In the genomic region with DNA sequence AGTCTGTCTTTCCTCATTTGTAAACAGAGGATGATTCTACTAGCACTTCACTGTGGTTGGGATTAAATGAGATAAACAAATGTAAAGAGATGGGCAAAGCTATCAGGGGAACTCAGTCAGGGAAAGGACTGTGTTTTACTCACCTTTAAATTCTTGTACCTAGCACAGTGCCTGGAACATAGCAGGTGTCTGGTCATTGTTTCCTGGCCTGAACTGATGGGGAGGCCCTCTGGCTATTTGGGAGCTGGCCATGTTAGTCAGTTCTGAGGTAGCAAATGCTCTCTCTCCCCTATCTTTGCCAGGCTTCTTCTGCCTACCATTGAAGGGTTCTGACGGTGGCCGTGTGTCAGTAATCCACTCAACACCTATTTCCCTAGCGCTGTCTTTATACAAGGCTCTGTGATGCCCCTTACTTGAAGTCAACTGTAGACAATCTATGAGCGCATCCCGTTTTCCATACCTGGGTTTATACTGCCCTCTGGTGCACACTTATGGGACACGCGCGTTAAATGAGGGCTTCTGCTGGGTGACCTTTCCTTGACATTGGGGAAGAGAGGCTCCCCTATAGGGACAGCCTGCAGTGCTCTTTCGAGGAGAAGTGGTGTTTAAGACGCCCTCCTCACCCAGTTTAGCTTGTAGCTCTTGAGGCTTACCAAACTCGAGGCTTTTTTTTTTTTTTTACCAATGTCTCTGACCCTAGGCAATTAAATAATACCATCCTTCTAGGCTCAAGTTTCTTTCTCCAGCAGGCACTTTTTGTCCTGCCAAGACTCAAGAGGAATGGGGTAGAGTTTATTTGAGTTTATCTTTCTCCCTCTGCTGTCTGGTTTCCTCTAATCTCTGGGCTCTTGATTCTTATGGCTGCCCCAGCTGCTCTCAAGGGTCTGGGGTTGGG, we compare ENCODE assay signal across 8 cellular contexts. TPM values are rescaled to one million over a fixed set of nuclear protein-coding genes. Genes with fewer than 3 reads are reported as not detected.
DNase-seq lines count a peak whose midpoint lies in the region; ATAC-seq, FAIRE-seq and TF ChIP-seq lines count a peak whose summit lies in the region.

No MANE protein-coding gene starts in this region.

- no peak overlapping the region for H3K4me3 ChIP-seq in WERI-Rb-1 (ENCODE audit: low read depth, low read length)
- no peak overlapping the region for H3K4me3 ChIP-seq in keratinocyte (ENCODE audit: control insufficient read depth in 2 of 3, extremely low read depth in 1 of 3, insufficient read depth in 2 of 3, low read depth in 1 of 3, low read length in 3 of 3)

- DNase-seq in DMS79 (lab: John Stamatoyannopoulos, UW) (peak; percentile 18), NCI-H2196 treated with DMSO at 0.1 percent for 48 hours (lab: John Stamatoyannopoulos, UW; ENCODE audit: unreplicated experiment) (peak; percentile 24), WERI-Rb-1 (peak; percentile 87), T47D (ENCODE audit: low read depth in 1 of 2, low spot score in 1 of 2) (peak; percentile 41 to 80), keratinocyte (ENCODE audit: low read depth, low spot score) (peak; percentile 21)
- DNase-seq in stimulated activated CD4-positive, alpha-beta T cell treated with anti-CD3 and anti-CD28 coated beads, Interleukin-1b, Interleukin-23, amount 100 ng/mL, for 4 hours (ENCODE audit: low read depth in 2 of 2), result peak; percentile 47 to 57

- H3K9me3 ChIP-seq in WERI-Rb-1 (ENCODE audit: severe bottlenecking), result no peaks in the 10 kb centered on the region
- H3K9me3 ChIP-seq in keratinocyte (ENCODE audit: control insufficient read depth, low read depth, low read length), result no peaks in the 10 kb centered on the region

- H3K9me1 ChIP-seq in keratinocyte (ENCODE audit: control insufficient read depth, extremely low read depth, insufficient read depth, low read length), result no peaks in the 10 kb centered on the region

- H3K4me1 ChIP-seq in keratinocyte (ENCODE audit: control insufficient read depth, extremely low read depth, insufficient read depth, low read length), result no peaks in the 10 kb centered on the region

- in situ Hi-C loops in T47D (cut with HindIII; ENCODE audit: low pct_unique_long_range_greater_than_20kb, low sequenced_read_pairs), result no loop called here

- no peak overlapping the region for H3K9ac ChIP-seq in keratinocyte (ENCODE audit: control insufficient read depth, extremely low read depth, insufficient read depth, low read length)

- H3K27me3 ChIP-seq in WERI-Rb-1 (ENCODE audit: insufficient read depth, low read depth, severe bottlenecking) (no peaks in the 10 kb centered on the region), keratinocyte (ENCODE audit: control insufficient read depth, extremely low read depth, insufficient read depth, low read length) (peaks cover 27% of the 10 kb centered on the region)

- no peaks in the 10 kb centered on the region for H3K36me3 ChIP-seq in WERI-Rb-1
- no peaks in the 10 kb centered on the region for H3K36me3 ChIP-seq in keratinocyte (ENCODE audit: control insufficient read depth in 2 of 2, extremely low read depth in 1 of 2, insufficient read depth in 2 of 2, low read length in 2 of 2)

- H3K79me2 ChIP-seq in keratinocyte (ENCODE audit: control insufficient read depth, insufficient read depth, low read length), result no peaks in the 10 kb centered on the region

- H3K4me2 ChIP-seq in keratinocyte (ENCODE audit: control insufficient read depth, extremely low read depth, insufficient read depth, low read depth, low read length), result no peak overlapping the region

- peak; percentile 83 for TF ChIP-seq CTCF in WERI-Rb-1 (IDR thresholded peaks at IDR 0.05; ENCODE audit: low read depth, low read length)
- TF ChIP-seq CTCF in keratinocyte (optimal IDR thresholded peaks at IDR 0.05 in 1 of 3, IDR thresholded peaks at IDR 0.05 in 1 of 3, conservative IDR thresholded peaks at IDR 0.05 in 1 of 3; ENCODE audit: extremely low read depth in 1 of 3, insufficient read depth in 2 of 3, low read length in 3 of 3), result peak; percentile 70 to 88 (median 81)

- H4K20me1 ChIP-seq in keratinocyte (ENCODE audit: control insufficient read depth, extremely low read depth, insufficient read depth, low read length), result no peaks in the 10 kb centered on the region

- peak; percentile 78 for FAIRE-seq in keratinocyte (lab: Jason Lieb, UNC)

- H3K27ac ChIP-seq in WERI-Rb-1, result no peak overlapping the region
- no peak overlapping the region for H3K27ac ChIP-seq in keratinocyte (ENCODE audit: control insufficient read depth, insufficient read depth, low read length)

- dilution Hi-C loops in keratinocyte (cut with MboI; ENCODE audit: extremely low pct_ligation_motif_present, low sequenced_read_pairs), result no loop called here

- no peak overlapping the region for H2AFZ ChIP-seq in keratinocyte (ENCODE audit: control insufficient read depth, low read length)

- peak; percentile 71 for ATAC-seq in HG02763 (IDR thresholded peaks at IDR 0.05; ENCODE audit: unreplicated experiment)
- no peak for ATAC-seq in HG02870 (IDR thresholded peaks at IDR 0.05; ENCODE audit: unreplicated experiment)

RNA-seq across cellular contexts. Expression of a gene that starts 4.0 kb away (rescaled TPM):
- polyA plus RNA-seq in keratinocyte, result not detected in 3 replicates
- not detected for polyA plus RNA-seq in keratinocyte (2011; ENCODE audit: low read depth)
- polyA plus RNA-seq in keratinocyte (2011; cell fraction: cytosol; rRNA removed), result not detected in 2 replicates
- polyA plus RNA-seq in keratinocyte (2011; cell fraction: nucleus; rRNA removed), result not detected in 2 replicates
- not detected in 2 replicates for polyA plus RNA-seq in keratinocyte (2012; ENCODE audit: low replicate concordance)
- not detected in 3 replicates for polyA minus RNA-seq in keratinocyte
- not detected for polyA minus RNA-seq in keratinocyte (2011; cell fraction: cytosol; rRNA and poly(A)+ RNA removed)
- polyA minus RNA-seq in keratinocyte (2011; cell fraction: nucleus; rRNA and poly(A)+ RNA removed), result not detected in 2 replicates

RNA-seq across cellular contexts. Expression of a gene that starts 25.3 kb away (rescaled TPM):
- polyA plus RNA-seq in keratinocyte, result 5.8 to 8.5 TPM (median 5.9 TPM) in 3 replicates
- 3.9 TPM for polyA plus RNA-seq in keratinocyte (2011; ENCODE audit: low read depth)
- 2.1 and 3.8 TPM in 2 replicates for polyA plus RNA-seq in keratinocyte (2011; cell fraction: cytosol; rRNA removed)
- 15.4 and 15.9 TPM in 2 replicates for polyA plus RNA-seq in keratinocyte (2011; cell fraction: nucleus; rRNA removed)
- polyA plus RNA-seq in keratinocyte (2012; ENCODE audit: low replicate concordance), result 3.1 and 7.9 TPM in 2 replicates
- polyA minus RNA-seq in keratinocyte, result 10.7 to 12.9 TPM (median 12.1 TPM) in 3 replicates
- 7.9 TPM for polyA minus RNA-seq in keratinocyte (2011; cell fraction: cytosol; rRNA and poly(A)+ RNA removed)
- polyA minus RNA-seq in keratinocyte (2011; cell fraction: nucleus; rRNA and poly(A)+ RNA removed), result 19.5 and 19.6 TPM in 2 replicates

RNA-seq across cellular contexts. Expression of a gene that starts 49.0 kb away (rescaled TPM):
- 10.8 to 16.6 TPM (median 12.6 TPM) in 3 replicates for polyA plus RNA-seq in keratinocyte
- 18.8 TPM for polyA plus RNA-seq in keratinocyte (2011; ENCODE audit: low read depth)
- polyA plus RNA-seq in keratinocyte (2011; cell fraction: cytosol; rRNA removed), result 7.4 and 12.9 TPM in 2 replicates
- 10.4 and 15.2 TPM in 2 replicates for polyA plus RNA-seq in keratinocyte (2011; cell fraction: nucleus; rRNA removed)
- 10.1 and 11.8 TPM in 2 replicates for polyA plus RNA-seq in keratinocyte (2012; ENCODE audit: low replicate concordance)
- 4.8 to 15.2 TPM (median 7.6 TPM) in 3 replicates for polyA minus RNA-seq in keratinocyte
- polyA minus RNA-seq in keratinocyte (2011; cell fraction: cytosol; rRNA and poly(A)+ RNA removed), result 10.0 TPM
- polyA minus RNA-seq in keratinocyte (2011; cell fraction: nucleus; rRNA and poly(A)+ RNA removed), result 7.0 and 11.1 TPM in 2 replicates

Comparison
In these comparisons a context has a peak if more than half of its experiments do, and no peak if none do; other contexts are left out.
1. DNase-seq: peak in every context shown above with its lines; median percentile 87 in WERI-Rb-1; 60 in T47D; 52 in stimulated activated CD4-positive, alpha-beta T cell treated with anti-CD3 and anti-CD28 coated beads, Interleukin-1b, Interleukin-23, amount 100 ng/mL, for 4 hours; 24 in NCI-H2196 treated with DMSO at 0.1 percent for 48 hours; 21 in keratinocyte; 18 in DMS79.